In genomic region chr21:37446552-37446951, GRCh38 we compare ENCODE assay signal across 1 cellular context.
TF ChIP-seq lines count a peak whose summit lies in the region.

No MANE protein-coding gene starts in this region.

TF ChIP-seq in HEK293, 187 proteins besides CTCF, POLR2A, EP300 and RAD21 (continued from another document):
- no peak for TF ChIP-seq ATF2 (tag by site-specific recombination; IDR thresholded peaks at IDR 0.05; ENCODE audit: low read depth)
- no peak for TF ChIP-seq ZNF416 (tag by site-specific recombination; IDR thresholded peaks at IDR 0.05)
